Comparison of ENCODE assay signal across 1 cellular context in the genomic region with DNA sequence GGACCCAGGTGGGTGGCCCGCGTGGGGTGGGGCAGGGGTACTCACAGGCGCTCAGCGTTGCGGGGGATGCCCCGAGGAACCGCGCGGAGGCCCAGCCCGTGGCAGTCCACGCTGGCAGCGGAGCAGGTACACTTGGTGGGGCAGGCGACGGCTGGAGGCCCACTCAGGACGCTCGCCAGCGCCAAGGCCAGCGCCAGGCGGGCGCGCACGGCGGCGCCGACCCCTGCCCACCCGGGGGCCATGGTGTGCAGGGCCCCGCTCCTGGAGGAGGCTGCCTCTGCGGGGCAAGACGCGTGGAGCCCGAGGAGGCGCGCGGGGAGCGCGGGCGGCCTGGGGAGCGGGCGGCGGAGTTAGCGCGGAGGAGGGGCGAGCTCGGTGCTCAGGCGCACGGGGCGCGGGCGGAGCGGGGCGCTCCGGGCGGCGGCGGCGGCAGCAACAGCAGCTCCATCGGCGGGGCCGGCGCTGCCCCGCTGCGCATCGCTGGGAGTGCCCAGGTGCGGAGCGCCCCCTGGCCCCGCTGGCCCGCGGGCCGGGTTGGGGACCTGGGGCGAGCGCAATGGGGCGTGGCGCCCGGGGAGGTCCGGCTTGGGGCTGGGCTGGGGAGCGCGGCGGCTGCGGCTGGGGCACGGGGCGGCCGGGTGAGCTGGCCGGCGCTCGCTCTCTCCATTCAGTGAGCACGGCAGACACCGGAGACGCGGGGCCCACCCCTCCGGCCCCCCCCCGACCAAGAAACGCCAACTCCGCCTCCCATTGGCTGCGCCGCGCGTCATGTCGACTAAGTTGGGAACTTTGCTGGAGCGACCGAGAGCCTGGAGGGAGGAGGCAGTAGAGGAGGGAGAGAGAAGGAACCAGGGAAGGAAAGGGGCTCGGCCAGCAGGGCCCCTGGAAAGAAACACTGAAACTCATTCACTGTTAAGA.
TF ChIP-seq lines count a peak whose summit lies in the region.

A gene (minus strand): TSS at position 672 of the 918 bp plus-strand sequence. CDS start 430 bp downstream, at position 242.

TF ChIP-seq in K562, 482 proteins besides CTCF, POLR2A, EP300 and RAD21:
- TF ChIP-seq, protein P1, sequence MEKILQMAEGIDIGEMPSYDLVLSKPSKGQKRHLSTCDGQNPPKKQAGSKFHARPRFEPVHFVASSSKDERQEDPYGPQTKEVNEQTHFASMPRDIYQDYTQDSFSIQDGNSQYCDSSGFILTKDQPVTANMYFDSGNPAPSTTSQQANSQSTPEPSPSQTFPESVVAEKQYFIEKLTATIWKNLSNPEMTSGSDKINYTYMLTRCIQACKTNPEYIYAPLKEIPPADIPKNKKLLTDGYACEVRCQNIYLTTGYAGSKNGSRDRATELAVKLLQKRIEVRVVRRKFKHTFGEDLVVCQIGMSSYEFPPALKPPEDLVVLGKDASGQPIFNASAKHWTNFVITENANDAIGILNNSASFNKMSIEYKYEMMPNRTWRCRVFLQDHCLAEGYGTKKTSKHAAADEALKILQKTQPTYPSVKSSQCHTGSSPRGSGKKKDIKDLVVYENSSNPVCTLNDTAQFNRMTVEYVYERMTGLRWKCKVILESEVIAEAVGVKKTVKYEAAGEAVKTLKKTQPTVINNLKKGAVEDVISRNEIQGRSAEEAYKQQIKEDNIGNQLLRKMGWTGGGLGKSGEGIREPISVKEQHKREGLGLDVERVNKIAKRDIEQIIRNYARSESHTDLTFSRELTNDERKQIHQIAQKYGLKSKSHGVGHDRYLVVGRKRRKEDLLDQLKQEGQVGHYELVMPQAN (IDR thresholded peaks at IDR 0.05; ENCODE audit: borderline replicate concordance), result no peak
